ENCODE assay signal across 7 cellular contexts in genomic region chr11:5280582-5281102, GRCh38. TPM values are rescaled to one million over a fixed set of nuclear protein-coding genes. Genes with fewer than 3 reads are reported as not detected.
DNase-seq lines count a peak whose midpoint lies in the region; ATAC-seq and TF ChIP-seq lines count a peak whose summit lies in the region.

No MANE protein-coding gene starts in this region.

- H2AFZ ChIP-seq in osteoblast (ENCODE audit: low read length), result no peak overlapping the region

- peak overlapping the region; percentile 60 for H3K27ac ChIP-seq in osteoblast (ENCODE audit: low read depth, low read length)

- no peak for TF ChIP-seq CTCF in epithelial cell of esophagus (IDR thresholded peaks at IDR 0.05; ENCODE audit: insufficient read depth, low read depth, low read length, missing control alignments)
- no peak for TF ChIP-seq CTCF in osteoblast (IDR thresholded peaks at IDR 0.05; ENCODE audit: extremely low read depth, low read depth, low read length)

- H3K27me3 ChIP-seq in osteoblast (ENCODE audit: insufficient read depth, low read length), result no peaks in the 10 kb centered on the region

- no peaks in the 10 kb centered on the region for H3K9me3 ChIP-seq in osteoblast (ENCODE audit: low read depth, low read length)

- peaks cover 6% of the 10 kb centered on the region for H3K4me1 ChIP-seq in osteoblast (ENCODE audit: insufficient read depth, low read length)

- H3K4me3 ChIP-seq in epithelial cell of esophagus (ENCODE audit: low read length) (no peak overlapping the region), osteoblast (ENCODE audit: insufficient read depth, low read length) (no peak overlapping the region)

- H3K79me2 ChIP-seq in osteoblast (ENCODE audit: insufficient read depth, low read length), result no peaks in the 10 kb centered on the region

- no peaks in the 10 kb centered on the region for H3K36me3 ChIP-seq in osteoblast (ENCODE audit: insufficient read depth, low read length)

- no peaks in the 10 kb centered on the region for H4K20me1 ChIP-seq in osteoblast (ENCODE audit: insufficient read depth, low read length)

- ATAC-seq in GM19324 (IDR thresholded peaks at IDR 0.05; ENCODE audit: low FRiP score, unreplicated experiment) (peak; percentile 77), HG03097 (IDR thresholded peaks at IDR 0.05; ENCODE audit: low FRiP score, unreplicated experiment) (peak; percentile 92)

- H3K4me2 ChIP-seq in osteoblast (ENCODE audit: insufficient read depth, low read length), result no peak overlapping the region

- DNase-seq in GF-D8 (lab: John Stamatoyannopoulos, UW), result peak; percentile 1
- DNase-seq in OCI-M2 (lab: John Stamatoyannopoulos, UW; ENCODE audit: unreplicated experiment), result peak; percentile 89
- DNase-seq in epithelial cell of esophagus (ENCODE audit: low read depth), result peak; percentile 99
- peak; percentile 83 for DNase-seq in osteoblast (ENCODE audit: insufficient read length, low spot score, missing footprints)
- DNase-seq in NCI-H1436 treated with DMSO at 0.1 percent for 48 hours (lab: John Stamatoyannopoulos, UW), result no peak

RNA-seq across cellular contexts. Expression of gene HBE1, which starts 10.9 kb away (rescaled TPM):
- not detected in 2 replicates for total RNA-seq in osteoblast

RNA-seq across cellular contexts. Expression of gene OR51B4, which starts 21.1 kb away (rescaled TPM):
- not detected in 2 replicates for total RNA-seq in osteoblast

RNA-seq across cellular contexts. Expression of gene HBG2, which starts 26.1 kb away (rescaled TPM):
- total RNA-seq in osteoblast, result not detected in 2 replicates

RNA-seq across cellular contexts. Expression of gene HBG1, which starts 31.0 kb away (rescaled TPM):
- total RNA-seq in osteoblast, result not detected in 2 replicates

RNA-seq across cellular contexts. Expression of gene OR51B2, which starts 43.5 kb away (rescaled TPM):
- total RNA-seq in osteoblast, result not detected in 2 replicates
